2 cellular contexts compared by ENCODE assay signal in genomic region chr1:109852221-109853015, GRCh38.
A peak's percentile ranks its signal among the peaks of the same experiment; 100 is the strongest.
TF ChIP-seq lines count a peak whose summit lies in the region.

No MANE protein-coding gene starts in this region.

TF ChIP-seq in endothelial cell of umbilical vein, 7 proteins besides CTCF, POLR2A, EP300 and RAD21:
- peak; percentile 28 for TF ChIP-seq JUN (IDR thresholded peaks at IDR 0.05; ENCODE audit: borderline replicate concordance, insufficient read depth, insufficient read length, low read depth)
- TF ChIP-seq POLR2AphosphoS5 (IDR thresholded peaks at IDR 0.05; ENCODE audit: insufficient read depth, low read depth, low read length), result peak; percentile 19
- peak; percentile 48 for TF ChIP-seq FOS (IDR thresholded peaks at IDR 0.05; ENCODE audit: borderline replicate concordance, insufficient read depth, low read length)

TF ChIP-seq in HepG2, 621 proteins besides CTCF, POLR2A, EP300 and RAD21:
- 0 out of 2 replicates have a peak, but pooled peaks have one; percentile 13 for TF ChIP-seq GABPA (IDR thresholded peaks at IDR 0.05; ENCODE audit: low read depth, low read length)
- peak; percentile 61 for TF ChIP-seq GABPA (CRISPR knock-in tag; IDR thresholded peaks at IDR 0.05; ENCODE audit: low read depth)
- peak; percentile 53; the same call in 1 of the 2 replicates for TF ChIP-seq ETV5 (CRISPR knock-in tag; IDR thresholded peaks at IDR 0.05; ENCODE audit: borderline replicate concordance)
- peak; percentile 33; the same call in 1 of the 2 replicates for TF ChIP-seq THAP9 (CRISPR knock-in tag; IDR thresholded peaks at IDR 0.05; ENCODE audit: borderline replicate concordance)
- TF ChIP-seq YY1 (IDR thresholded peaks at IDR 0.05; ENCODE audit: insufficient read depth, insufficient replicate concordance, low read depth, low read length), result peak; percentile 20
- 0 out of 2 replicates have a peak, but pooled peaks have one; percentile 23 for TF ChIP-seq HOXA3 (CRISPR knock-in tag; IDR thresholded peaks at IDR 0.05)
- TF ChIP-seq FOSL2 (CRISPR knock-in tag; IDR thresholded peaks at IDR 0.05), result peak; percentile 88
- peak; percentile 29 for TF ChIP-seq ZNF687 (CRISPR knock-in tag; IDR thresholded peaks at IDR 0.05)
- TF ChIP-seq ZNF629 (CRISPR knock-in tag; conservative IDR thresholded peaks at IDR 0.05), result 0 out of 2 replicates have a peak, but pooled peaks have one; percentile 11
- 0 out of 4 replicates have a peak, but pooled peaks of 1 of the 2 experiments have one; percentile 22 for TF ChIP-seq HMGXB4 (CRISPR knock-in tag; IDR thresholded peaks at IDR 0.05; ENCODE audit: borderline replicate concordance in 1 of 2, low read depth in 1 of 2)
- peak; percentile 58; the same call in 1 of the 2 replicates for TF ChIP-seq GABPB1 (CRISPR knock-in tag; IDR thresholded peaks at IDR 0.05)
- 0 out of 2 replicates have a peak, but pooled peaks have one; percentile 27 for TF ChIP-seq CBX5 (CRISPR knock-in tag; IDR thresholded peaks at IDR 0.05; ENCODE audit: borderline replicate concordance)
- peak; percentile 90 for TF ChIP-seq ZNF644 (CRISPR knock-in tag; IDR thresholded peaks at IDR 0.05; ENCODE audit: low read depth)
- 0 out of 2 replicates have a peak, but pooled peaks have one; percentile 55 for TF ChIP-seq JUND (CRISPR knock-in tag; IDR thresholded peaks at IDR 0.05)
